9 cellular contexts compared by ENCODE assay signal in the genomic region with DNA sequence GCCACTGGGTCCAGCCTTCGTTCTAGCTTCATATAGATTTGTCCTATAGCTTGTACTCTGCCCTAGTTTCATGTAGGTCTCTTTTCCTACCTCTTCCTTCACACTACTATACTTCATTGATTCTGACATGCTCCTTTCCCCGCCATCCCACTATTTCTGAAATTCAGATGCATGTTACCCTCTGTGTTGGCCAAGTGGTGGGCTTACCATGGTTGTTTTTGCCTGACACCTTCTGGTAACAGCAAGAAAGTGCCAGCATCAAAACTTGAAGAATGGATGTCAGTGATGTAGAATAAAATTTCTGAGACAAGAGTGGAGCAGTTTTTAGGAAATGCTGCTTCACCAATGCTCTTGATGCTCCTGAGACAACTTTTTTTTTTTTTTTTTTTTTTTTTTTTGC. TPM values are rescaled to one million over a fixed set of nuclear protein-coding genes. Genes with fewer than 3 reads are reported as not detected.
DNase-seq lines count a peak whose midpoint lies in the region; ATAC-seq, FAIRE-seq and TF ChIP-seq lines count a peak whose summit lies in the region.
"Had no signal": no experiment of that assay in that cellular context is flagged by ENCODE, and none has a peak within 500 bp of the region (broad histone marks: within the 10 kb centered on the region; RNA-seq: fewer than 3 reads in every experiment).

No MANE protein-coding gene starts in this region.

- peaks cover 4% of the 10 kb centered on the region for H3K27me3 ChIP-seq in adipocyte (replicated peaks; ENCODE audit: control insufficient read depth, insufficient read depth, low read length)

- H3K9me3 Mint-ChIP-seq in activated T-cell treated with anti-CD3 and anti-CD28 coated beads, Interleukin-2, amount 50 U/mL, for 24 hours, result no peaks in the 10 kb centered on the region

- ATAC-seq in left lobe of liver (peak; percentile 83), GM19463 (IDR thresholded peaks at IDR 0.05; ENCODE audit: unreplicated experiment) (no peak), HG03045 (IDR thresholded peaks at IDR 0.05; ENCODE audit: unreplicated experiment) (no peak)

- no peaks in the 10 kb centered on the region for H3K27me3 Mint-ChIP-seq in activated T-cell treated with anti-CD3 and anti-CD28 coated beads, Interleukin-2, amount 50 U/mL, for 24 hours

- no peak overlapping the region for H3K9ac ChIP-seq in adipocyte (ENCODE audit: low read length)

- no peaks in the 10 kb centered on the region for H3K36me3 Mint-ChIP-seq in activated T-cell treated with anti-CD3 and anti-CD28 coated beads, Interleukin-2, amount 50 U/mL, for 24 hours (ENCODE audit: low read depth)

- CTCF ChIA-PET in HEK293T (lab: Yijun Ruan, JAX), result interaction anchor here (0.8 to 1.5 kb wide), 4 partner anchors 20 to 186 kb away, joined by 3 to 8 read pairs (median 4); no protein-coding TSS in a partner anchor

- no peak overlapping the region for H3K27ac Mint-ChIP-seq in activated T-cell treated with anti-CD3 and anti-CD28 coated beads, Interleukin-2, amount 50 U/mL, for 24 hours

- H3K4me1 ChIP-seq in adipocyte (ENCODE audit: control insufficient read depth, insufficient read depth, low read length), result no peaks in the 10 kb centered on the region

- H3K4me1 Mint-ChIP-seq in activated T-cell treated with anti-CD3 and anti-CD28 coated beads, Interleukin-2, amount 50 U/mL, for 24 hours (ENCODE audit: low read depth), result peaks cover 20% of the 10 kb centered on the region

- POLR2A ChIA-PET in HEK293T (lab: Yijun Ruan, JAX), result no interaction called here

- H3K4me3 Mint-ChIP-seq in activated T-cell treated with anti-CD3 and anti-CD28 coated beads, Interleukin-2, amount 50 U/mL, for 24 hours, result no peak overlapping the region

- no peak overlapping the region for H3K4me3 ChIP-seq in adipocyte (ENCODE audit: low read length)

- FAIRE-seq in HTR-8/SVneo (lab: Jason Lieb, UNC), result no peak

- H3K36me3 ChIP-seq in adipocyte (ENCODE audit: control insufficient read depth, insufficient read depth, low read length, severe bottlenecking), result no peaks in the 10 kb centered on the region

- peak; percentile 13 for DNase-seq in DMS114 treated with DMSO at 0.1 percent for 48 hours (lab: John Stamatoyannopoulos, UW; ENCODE audit: unreplicated experiment)
- DNase-seq in HTR-8/SVneo (ENCODE audit: insufficient read length, low spot score), result peak; percentile 51
- DNase-seq in adipocyte (ENCODE audit: low read depth), result peak; percentile 13
- DNase-seq in left lobe of liver (ENCODE audit: low spot score), result no peak
- no peak for DNase-seq in HEK293T (ENCODE audit: extremely low spot score)
- no peak for DNase-seq in activated T-cell treated with anti-CD3 and anti-CD28 coated beads, Interleukin-2, amount 50 U/mL, for 24 hours

- no peaks in the 10 kb centered on the region for H3K9me3 ChIP-seq in adipocyte (ENCODE audit: control insufficient read depth, low read length)

TF ChIP-seq in HEK293T, 16 proteins besides CTCF, POLR2A, EP300 and RAD21:
- TF ChIP-seq ARNT (IDR thresholded peaks at IDR 0.05), result no peak
- TF ChIP-seq BHLHE40 (IDR thresholded peaks at IDR 0.05; ENCODE audit: borderline replicate concordance), result no peak
- no peak for TF ChIP-seq FOXM1 (IDR thresholded peaks at IDR 0.05; ENCODE audit: borderline replicate concordance)
- no peak for TF ChIP-seq SUZ12 (IDR thresholded peaks at IDR 0.05)
- no peak for TF ChIP-seq ELF4 (IDR thresholded peaks at IDR 0.05)
- TF ChIP-seq FOXA1 (IDR thresholded peaks at IDR 0.05), result no peak
- TF ChIP-seq HDGF (IDR thresholded peaks at IDR 0.05; ENCODE audit: borderline replicate concordance), result no peak
- TF ChIP-seq ZNF384 (IDR thresholded peaks at IDR 0.05), result no peak
- no peak for TF ChIP-seq L3MBTL2 (conservative IDR thresholded peaks at IDR 0.05)
- TF ChIP-seq TARDBP (IDR thresholded peaks at IDR 0.05), result no peak
- no peak for TF ChIP-seq CTBP1 (IDR thresholded peaks at IDR 0.05; ENCODE audit: borderline replicate concordance)
- no peak for TF ChIP-seq NFRKB (IDR thresholded peaks at IDR 0.05)
- no peak for TF ChIP-seq PKNOX1 (IDR thresholded peaks at IDR 0.05)

RNA-seq across cellular contexts. Expression of gene SERINC5, which starts 19.5 kb away (rescaled TPM):
- 54.6 TPM for total RNA-seq in left lobe of liver

RNA-seq across cellular contexts. Expression of gene SPZ1, which starts 44.5 kb away (rescaled TPM):
- not detected for total RNA-seq in left lobe of liver
- total RNA-seq: urinary bladder had no signal

Comparison
In these comparisons a context has a peak if more than half of its experiments do, and no peak if none do; other contexts are left out.
1. DNase-seq: peak in DMS114 treated with DMSO at 0.1 percent for 48 hours (single experiment), HTR-8/SVneo (single experiment) and adipocyte (single experiment); none in left lobe of liver (single experiment), HEK293T (single experiment) and activated T-cell treated with anti-CD3 and anti-CD28 coated beads, Interleukin-2, amount 50 U/mL, for 24 hours (single experiment).